In the genomic region with DNA sequence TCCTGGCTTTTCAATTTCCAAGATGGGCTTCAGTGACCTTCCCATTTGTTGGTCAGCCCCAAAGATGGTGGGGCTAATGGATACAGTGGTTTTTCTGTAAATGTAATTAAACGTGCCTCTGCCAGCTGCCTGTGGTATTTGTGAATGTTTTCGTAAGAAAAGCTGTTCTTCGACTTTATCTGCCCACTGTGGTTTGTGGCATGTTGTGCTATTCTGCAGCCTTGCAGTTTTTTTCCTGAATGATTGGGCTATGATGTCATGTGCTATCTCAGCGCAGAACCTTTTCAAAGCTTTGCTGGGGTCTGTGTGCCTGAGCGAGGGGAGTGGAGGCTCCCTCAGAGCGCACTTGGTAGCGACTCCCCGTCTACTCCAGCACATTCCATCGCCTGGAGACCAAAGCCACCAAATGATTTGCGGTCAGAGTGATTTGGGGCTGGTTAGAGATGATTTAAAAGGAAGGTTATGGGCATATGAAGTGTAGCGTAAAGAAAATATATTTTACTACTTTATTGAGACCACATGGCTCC, we compare ENCODE assay signal across 9 cellular contexts.
DNase-seq lines count a peak whose midpoint lies in the region; ATAC-seq and TF ChIP-seq lines count a peak whose summit lies in the region.
"Had no signal": no experiment of that assay in that cellular context is flagged by ENCODE, and none has a peak within 500 bp of the region (broad histone marks: within the 10 kb centered on the region; RNA-seq: fewer than 3 reads in every experiment).

No MANE protein-coding gene starts in this region.

- peak; percentile 46 for DNase-seq in NB4 (ENCODE audit: low read depth)
- peak; percentile 90 for DNase-seq in osteoblast (ENCODE audit: insufficient read length, low spot score, missing footprints)
- DNase-seq in DMS53 treated with DMSO at 0.1 percent for 48 hours (lab: John Stamatoyannopoulos, UW; ENCODE audit: unreplicated experiment): no peak
- DNase-seq in activated CD4-positive, alpha-beta T cell treated with anti-CD3 and anti-CD28 coated beads for 4 hours: no peak
- no peak for DNase-seq in COLO668 (lab: John Stamatoyannopoulos, UW; ENCODE audit: unreplicated experiment)
- DNase-seq: hippocampal formation had no signal

- no peak for TF ChIP-seq POLR2A in NB4 (IDR thresholded peaks at IDR 0.05; ENCODE audit: extremely low read depth, insufficient read length)

- H2AFZ ChIP-seq in osteoblast (ENCODE audit: low read length): no peak overlapping the region

- no peaks in the 10 kb centered on the region for H3K9me3 ChIP-seq in BLaER1 treated with 17β-estradiol and CSF1 and Interleukin-3, amounts not matched to agents 10 nM and 100 nM (replicated peaks in 1 of 11)
- H3K9me3 ChIP-seq in ectodermal cell (ENCODE audit: control insufficient read depth, low read length) (no peaks in the 10 kb centered on the region), osteoblast (ENCODE audit: low read depth, low read length) (no peaks in the 10 kb centered on the region)

- no peak overlapping the region for H3K9ac ChIP-seq in BLaER1 treated with 17β-estradiol and CSF1 and Interleukin-3, amounts not matched to agents 10 nM and 100 nM

- H3K4me2 ChIP-seq in BLaER1 treated with 17β-estradiol and CSF1 and Interleukin-3, amounts not matched to agents 10 nM and 100 nM: peak overlapping the region; percentile 8 to 57 (median 34); a peak in 20 of 22 replicates
- H3K4me2 ChIP-seq in osteoblast (ENCODE audit: insufficient read depth, low read length): peak overlapping the region; percentile 98

- H3K4me1 ChIP-seq in BLaER1 treated with 17β-estradiol and CSF1 and Interleukin-3, amounts not matched to agents 10 nM and 100 nM: peaks cover 7 to 27% (median 22%) of the 10 kb centered on the region in 10 experiments; a peak in 19 of 20 replicates
- H3K4me1 ChIP-seq in ectodermal cell (ENCODE audit: control insufficient read depth, insufficient read depth, low read length) (peaks cover 29% of the 10 kb centered on the region), osteoblast (ENCODE audit: insufficient read depth, low read length) (peaks cover 71% of the 10 kb centered on the region)

- H4K20me1 ChIP-seq in BLaER1 treated with 17β-estradiol and CSF1 and Interleukin-3, amounts not matched to agents 10 nM and 100 nM: no peaks in the 10 kb centered on the region
- no peaks in the 10 kb centered on the region for H4K20me1 ChIP-seq in osteoblast (ENCODE audit: insufficient read depth, low read length)

- H3K79me2 ChIP-seq in osteoblast (ENCODE audit: insufficient read depth, low read length): peaks cover 47% of the 10 kb centered on the region

- no peak for ATAC-seq in HG03460 (IDR thresholded peaks at IDR 0.05; ENCODE audit: unreplicated experiment)

- WGBS in ectodermal cell, 2 experiments: 77 to 78% methylated on average over 10 to 11 of the region's 11 CpGs

- no peak overlapping the region for H3K4me3 ChIP-seq in BLaER1 treated with 17β-estradiol and CSF1 and Interleukin-3, amounts not matched to agents 10 nM and 100 nM
- H3K4me3 ChIP-seq in NB4 (ENCODE audit: low read depth, low read length) (no peak overlapping the region), ectodermal cell (ENCODE audit: insufficient read depth, low read depth, low read length) (peak overlapping the region; percentile 69), osteoblast (ENCODE audit: insufficient read depth, low read length) (peak overlapping the region; percentile 88)

- H3K27ac ChIP-seq in BLaER1 treated with 17β-estradiol and CSF1 and Interleukin-3, amounts not matched to agents 10 nM and 100 nM: no peak overlapping the region
- H3K27ac ChIP-seq in ectodermal cell (ENCODE audit: insufficient read depth, low read depth, low read length, poor library complexity, severe bottlenecking) (no peak overlapping the region), osteoblast (ENCODE audit: low read depth, low read length) (peak overlapping the region; percentile 96)

- TF ChIP-seq CTCF in NB4 (IDR thresholded peaks at IDR 0.05; ENCODE audit: low read depth, low read length): no peak
- no peak for TF ChIP-seq CTCF in osteoblast (IDR thresholded peaks at IDR 0.05; ENCODE audit: extremely low read depth, low read depth, low read length)

- peaks cover 28 to 59% (median 35%) of the 10 kb centered on the region in 11 experiments for H3K27me3 ChIP-seq in BLaER1 treated with 17β-estradiol and CSF1 and Interleukin-3, amounts not matched to agents 10 nM and 100 nM
- H3K27me3 ChIP-seq in ectodermal cell (ENCODE audit: control insufficient read depth, insufficient read depth, low read length, poor library complexity, severe bottlenecking) (no peaks in the 10 kb centered on the region), osteoblast (ENCODE audit: insufficient read depth, low read length) (no peaks in the 10 kb centered on the region)

- no peaks in the 10 kb centered on the region for H3K36me3 ChIP-seq in BLaER1 treated with 17β-estradiol and CSF1 and Interleukin-3, amounts not matched to agents 10 nM and 100 nM
- H3K36me3 ChIP-seq in ectodermal cell (ENCODE audit: control insufficient read depth, insufficient read depth, low read length): no peaks in the 10 kb centered on the region
- no peaks in the 10 kb centered on the region for H3K36me3 ChIP-seq in osteoblast (ENCODE audit: insufficient read depth, low read length)

Comparison
In these comparisons a context has a peak if more than half of its experiments do, and no peak if none do; other contexts are left out.
1. H3K4me3 ChIP-seq: peak in ectodermal cell (single experiment) and osteoblast (single experiment); none in BLaER1 treated with 17β-estradiol and CSF1 and Interleukin-3, amounts not matched to agents 10 nM and 100 nM (0 of 10) and NB4 (single experiment).
2. DNase-seq: peak in NB4 (single experiment) and osteoblast (single experiment); none in DMS53 treated with DMSO at 0.1 percent for 48 hours (single experiment), activated CD4-positive, alpha-beta T cell treated with anti-CD3 and anti-CD28 coated beads for 4 hours (0 of 2) and COLO668 (single experiment).